1 cellular context compared by ENCODE assay signal in the genomic region with DNA sequence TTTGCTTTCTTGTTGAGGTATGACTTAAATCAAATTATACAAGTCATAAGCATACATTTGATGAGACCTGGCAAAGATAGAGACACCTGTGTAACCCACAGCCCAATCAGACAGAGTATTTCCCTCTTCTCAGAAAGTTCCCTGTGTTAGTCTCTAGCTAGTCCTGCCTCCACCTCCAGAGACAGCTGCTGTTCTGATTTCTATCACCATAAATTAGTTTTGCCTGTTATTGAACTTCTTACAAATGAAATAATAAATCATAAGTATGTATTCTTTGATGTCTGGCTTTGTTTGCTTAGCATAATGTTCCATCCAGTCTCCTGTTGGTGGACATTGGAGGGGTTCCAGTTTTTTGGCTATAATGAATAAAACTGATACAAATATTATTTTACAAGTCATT.
TF ChIP-seq lines count a peak whose summit lies in the region.

No MANE protein-coding gene starts in this region.

TF ChIP-seq in SK-N-SH, 30 proteins besides CTCF, POLR2A, EP300 and RAD21:
- TF ChIP-seq, protein P1, sequence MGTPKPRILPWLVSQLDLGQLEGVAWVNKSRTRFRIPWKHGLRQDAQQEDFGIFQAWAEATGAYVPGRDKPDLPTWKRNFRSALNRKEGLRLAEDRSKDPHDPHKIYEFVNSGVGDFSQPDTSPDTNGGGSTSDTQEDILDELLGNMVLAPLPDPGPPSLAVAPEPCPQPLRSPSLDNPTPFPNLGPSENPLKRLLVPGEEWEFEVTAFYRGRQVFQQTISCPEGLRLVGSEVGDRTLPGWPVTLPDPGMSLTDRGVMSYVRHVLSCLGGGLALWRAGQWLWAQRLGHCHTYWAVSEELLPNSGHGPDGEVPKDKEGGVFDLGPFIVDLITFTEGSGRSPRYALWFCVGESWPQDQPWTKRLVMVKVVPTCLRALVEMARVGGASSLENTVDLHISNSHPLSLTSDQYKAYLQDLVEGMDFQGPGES (IDR thresholded peaks at IDR 0.05; ENCODE audit: low read depth, low read length) = no peak
- TF ChIP-seq MAX (IDR thresholded peaks at IDR 0.05; ENCODE audit: low read depth) (no peak), SIN3A (IDR thresholded peaks at IDR 0.05; ENCODE audit: borderline replicate concordance, low read depth, low read length) (no peak), REST (IDR thresholded peaks at IDR 0.05; ENCODE audit: low read depth, low read length) (no peak), RCOR1 (IDR thresholded peaks at IDR 0.05; ENCODE audit: low read length) (peak; percentile 77; the same call in 1 of the 2 replicates), POLR2AphosphoS5 (IDR thresholded peaks at IDR 0.05; ENCODE audit: low read depth, low read length) (no peak; the same call in 1 of the 2 replicates), TEAD4 (IDR thresholded peaks at IDR 0.05; ENCODE audit: borderline replicate concordance, insufficient read depth) (no peak), GABPA (IDR thresholded peaks at IDR 0.05; ENCODE audit: low read depth) (no peak), MXI1 (IDR thresholded peaks at IDR 0.05; ENCODE audit: low read depth, low read length) (no peak), CHD2 (IDR thresholded peaks at IDR 0.05; ENCODE audit: low read length, partially characterized antibody) (peak; percentile 42), RXRA (IDR thresholded peaks at IDR 0.05; ENCODE audit: borderline replicate concordance, low read depth) (no peak), EZH2phosphoT487 (IDR thresholded peaks at IDR 0.05; ENCODE audit: borderline replicate concordance, low read depth) (no peak), MEF2A (IDR thresholded peaks at IDR 0.05; ENCODE audit: borderline replicate concordance, low read depth) (no peak), GATA2 (CRISPR knock-in tag; IDR thresholded peaks at IDR 0.05) (peak; percentile 76), FOXJ3 (CRISPR knock-in tag; IDR thresholded peaks at IDR 0.05) (peak; percentile 75), USF2 (IDR thresholded peaks at IDR 0.05; ENCODE audit: borderline replicate concordance, low read depth, low read length) (no peak), TAF1 (IDR thresholded peaks at IDR 0.05; ENCODE audit: borderline replicate concordance, low read depth, low read length) (no peak), TCF12 (IDR thresholded peaks at IDR 0.05) (peak; percentile 29), ELF1 (IDR thresholded peaks at IDR 0.05) (no peak), NRF1 (IDR thresholded peaks at IDR 0.05; ENCODE audit: low read depth, low read length) (no peak), NFIC (IDR thresholded peaks at IDR 0.05; ENCODE audit: borderline replicate concordance) (no peak), FOSL2 (IDR thresholded peaks at IDR 0.05; ENCODE audit: borderline replicate concordance, low read depth) (no peak), FOXM1 (IDR thresholded peaks at IDR 0.05; ENCODE audit: low read depth) (no peak)
